ENCODE assay signal across 14 cellular contexts in the genomic region with DNA sequence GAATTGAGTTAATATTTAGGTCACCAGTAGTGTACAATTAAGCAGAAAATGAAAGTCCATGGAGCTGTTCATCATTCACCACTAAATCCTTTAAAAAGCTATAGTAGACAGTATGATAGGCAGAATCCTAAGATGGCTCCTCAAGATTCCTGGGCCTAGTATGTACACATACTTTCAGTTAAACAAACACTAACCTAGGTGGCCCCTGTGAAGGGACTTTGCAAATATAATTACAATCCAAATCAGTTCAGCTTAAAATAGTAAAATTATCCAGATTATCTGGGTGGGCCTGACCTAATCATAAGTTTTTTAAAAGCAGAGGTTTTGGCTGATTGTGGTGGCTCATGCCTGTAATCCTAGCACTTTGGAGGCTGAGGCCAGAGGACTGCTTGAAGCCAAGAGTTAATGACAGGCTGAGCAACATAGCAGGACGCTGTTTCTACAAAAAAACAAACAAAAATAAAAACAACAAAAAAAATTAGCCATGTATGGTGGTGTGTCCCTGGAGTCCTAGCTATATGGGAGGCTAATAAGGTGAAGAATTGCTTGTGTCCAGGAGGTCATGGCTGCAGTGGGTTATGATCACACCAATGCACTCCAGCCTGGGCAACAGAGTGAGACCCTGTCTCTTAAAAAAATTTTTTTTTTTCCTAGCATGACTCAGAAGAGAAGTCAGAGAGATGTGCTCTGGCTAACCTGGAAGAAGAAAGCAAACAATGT. TPM values are rescaled to one million over a fixed set of nuclear protein-coding genes. Genes with fewer than 3 reads are reported as not detected.
A peak's percentile ranks its signal among the peaks of the same experiment; 100 is the strongest.
DNase-seq lines count a peak whose midpoint lies in the region; ATAC-seq, FAIRE-seq and TF ChIP-seq lines count a peak whose summit lies in the region.
"Had no signal": no experiment of that assay in that cellular context is flagged by ENCODE, and none has a peak within 500 bp of the region (broad histone marks: within the 10 kb centered on the region; RNA-seq: fewer than 3 reads in every experiment).

No MANE protein-coding gene starts in this region.

- TF ChIP-seq POLR2A in GM12891 (IDR thresholded peaks at IDR 0.05; ENCODE audit: low read depth, low read length): no peak

- POLR2A ChIA-PET in activated CD4-positive, alpha-beta memory T cell treated with anti-CD3 and anti-CD28 coated beads for 36 hours (lab: Charles Lee): interaction anchor here (0.7 to 3.7 kb wide), 4 partner anchors 9 to 13 kb away, joined by 3 to 13 read pairs (median 3); no protein-coding TSS in a partner anchor
- POLR2A ChIA-PET in activated CD4-positive, alpha-beta memory T cell treated with anti-CD3 and anti-CD28 coated beads, Interleukin-2, amount 10 ng/mL, durations not matched to agents 7 days and 5 days (lab: Charles Lee): interaction anchor here (1.4 to 8.2 kb wide), 4 partner anchors 9 to 14 kb away, joined by 4 to 64 read pairs (median 8); a partner anchor contains a TSS

- H3K27me3 Mint-ChIP-seq in activated CD4-positive, alpha-beta memory T cell treated with anti-CD3 and anti-CD28 coated beads for 36 hours: no peaks in the 10 kb centered on the region
- H3K27me3 Mint-ChIP-seq in activated CD4-positive, alpha-beta memory T cell treated with anti-CD3 and anti-CD28 coated beads, Interleukin-2, amount 10 ng/mL, durations not matched to agents 7 days and 5 days: no peaks in the 10 kb centered on the region
- H3K27me3 Mint-ChIP-seq in activated T-helper 2 cell treated with anti-CD3 and anti-CD28 coated beads, Interferon-gamma antibody, Interleukin-2, Interleukin-4, amounts not matched to agents 10 μg/mL and 5 μg/mL and 100 μg/mL, durations not matched to agents 14 hours and 24 hours and 36 hours (ENCODE audit: low read depth): no peaks in the 10 kb centered on the region
- H3K27me3 Mint-ChIP-seq in natural killer cell (ENCODE audit: low read depth in 2 of 2): no peaks in the 10 kb centered on the region

- H3K36me3 Mint-ChIP-seq in activated CD4-positive, alpha-beta memory T cell treated with anti-CD3 and anti-CD28 coated beads for 36 hours: peaks cover 25% of the 10 kb centered on the region
- H3K36me3 Mint-ChIP-seq in activated CD4-positive, alpha-beta memory T cell treated with anti-CD3 and anti-CD28 coated beads, Interleukin-2, amount 10 ng/mL, durations not matched to agents 7 days and 5 days (ENCODE audit: low read depth): peaks cover 40% of the 10 kb centered on the region
- H3K36me3 Mint-ChIP-seq in activated T-helper 2 cell treated with anti-CD3 and anti-CD28 coated beads, Interferon-gamma antibody, Interleukin-2, Interleukin-4, amounts not matched to agents 10 μg/mL and 5 μg/mL and 100 μg/mL, durations not matched to agents 14 hours and 24 hours and 36 hours (ENCODE audit: low read depth): peaks cover 44% of the 10 kb centered on the region
- H3K36me3 Mint-ChIP-seq in natural killer cell: no peaks in the 10 kb centered on the region

- H3K27ac Mint-ChIP-seq in activated CD4-positive, alpha-beta memory T cell treated with anti-CD3 and anti-CD28 coated beads for 36 hours: peak overlapping the region; percentile 32
- H3K27ac Mint-ChIP-seq in activated CD4-positive, alpha-beta memory T cell treated with anti-CD3 and anti-CD28 coated beads, Interleukin-2, amount 10 ng/mL, durations not matched to agents 7 days and 5 days: no peak overlapping the region
- peak overlapping the region; percentile 9 for H3K27ac Mint-ChIP-seq in activated T-helper 2 cell treated with anti-CD3 and anti-CD28 coated beads, Interferon-gamma antibody, Interleukin-2, Interleukin-4, amounts not matched to agents 10 μg/mL and 5 μg/mL and 100 μg/mL, durations not matched to agents 14 hours and 24 hours and 36 hours
- H3K27ac Mint-ChIP-seq in natural killer cell: peak overlapping the region; percentile 77 to 97

- peaks cover 71% of the 10 kb centered on the region for H3K4me1 Mint-ChIP-seq in activated CD4-positive, alpha-beta memory T cell treated with anti-CD3 and anti-CD28 coated beads for 36 hours (ENCODE audit: low read depth)
- peaks cover 50% of the 10 kb centered on the region for H3K4me1 Mint-ChIP-seq in activated CD4-positive, alpha-beta memory T cell treated with anti-CD3 and anti-CD28 coated beads, Interleukin-2, amount 10 ng/mL, durations not matched to agents 7 days and 5 days
- H3K4me1 Mint-ChIP-seq in activated T-helper 2 cell treated with anti-CD3 and anti-CD28 coated beads, Interferon-gamma antibody, Interleukin-2, Interleukin-4, amounts not matched to agents 10 μg/mL and 5 μg/mL and 100 μg/mL, durations not matched to agents 14 hours and 24 hours and 36 hours (ENCODE audit: low read depth): peaks cover 58% of the 10 kb centered on the region
- peaks cover 77 to 86% of the 10 kb centered on the region in 2 donors for H3K4me1 Mint-ChIP-seq in natural killer cell

- peak; percentile 20 for FAIRE-seq in GM12891 (lab: Jason Lieb, UNC)

- H3K4me3 Mint-ChIP-seq in activated CD4-positive, alpha-beta memory T cell treated with anti-CD3 and anti-CD28 coated beads for 36 hours: no peak overlapping the region
- no peak overlapping the region for H3K4me3 Mint-ChIP-seq in activated CD4-positive, alpha-beta memory T cell treated with anti-CD3 and anti-CD28 coated beads, Interleukin-2, amount 10 ng/mL, durations not matched to agents 7 days and 5 days
- H3K4me3 Mint-ChIP-seq in activated T-helper 2 cell treated with anti-CD3 and anti-CD28 coated beads, Interferon-gamma antibody, Interleukin-2, Interleukin-4, amounts not matched to agents 10 μg/mL and 5 μg/mL and 100 μg/mL, durations not matched to agents 14 hours and 24 hours and 36 hours (ENCODE audit: low read depth): no peak overlapping the region
- peak overlapping the region; percentile 55 for H3K4me3 Mint-ChIP-seq in natural killer cell

- CTCF ChIA-PET in activated CD4-positive, alpha-beta memory T cell treated with anti-CD3 and anti-CD28 coated beads for 36 hours (lab: Charles Lee): interaction anchor here (1.1 kb wide), 1 partner anchor 12 kb away, joined by 3 read pairs; no protein-coding TSS in a partner anchor
- CTCF ChIA-PET in activated CD4-positive, alpha-beta memory T cell treated with anti-CD3 and anti-CD28 coated beads, Interleukin-2, amount 10 ng/mL, durations not matched to agents 7 days and 5 days (lab: Charles Lee): interaction anchor here (1.3 kb wide), 1 partner anchor 31 kb away, joined by 3 read pairs; no protein-coding TSS in a partner anchor

- ATAC-seq in natural killer cell: no peak
- ATAC-seq in HG03025 (IDR thresholded peaks at IDR 0.05; ENCODE audit: low FRiP score, unreplicated experiment): no peak

- intact Hi-C loops in activated CD4-positive, alpha-beta memory T cell treated with anti-CD3 and anti-CD28 coated beads for 36 hours (cut with micrococcal nuclease): loop anchor here (1.0 kb wide), 1 partner anchor 12 kb away; no protein-coding TSS in a partner anchor
- intact Hi-C loops in activated T-helper 2 cell treated with anti-CD3 and anti-CD28 coated beads, Interferon-gamma antibody, Interleukin-2, Interleukin-4, amounts not matched to agents 10 μg/mL and 5 μg/mL and 100 μg/mL, durations not matched to agents 14 hours and 24 hours and 36 hours (cut with micrococcal nuclease): no loop called here
- intact Hi-C loops in natural killer cell (cut with micrococcal nuclease): no loop called here

- no peak for DNase-seq in activated CD4-positive, alpha-beta memory T cell treated with anti-CD3 and anti-CD28 coated beads for 36 hours
- no peak for DNase-seq in activated CD4-positive, alpha-beta memory T cell treated with anti-CD3 and anti-CD28 coated beads, Interleukin-2, amount 10 ng/mL, durations not matched to agents 7 days and 5 days
- DNase-seq in GM12891 (ENCODE audit: insufficient read length, low spot score): no peak
- DNase-seq in activated T-helper 2 cell treated with anti-CD3 and anti-CD28 coated beads, Interferon-gamma antibody, Interleukin-2, Interleukin-4, amounts not matched to agents 10 μg/mL and 5 μg/mL and 100 μg/mL, durations not matched to agents 14 hours and 24 hours and 36 hours (ENCODE audit: low spot score): no peak
- no peak for DNase-seq in natural killer cell
- no peak for DNase-seq in SW 1271 (lab: John Stamatoyannopoulos, UW)
- DNase-seq in GM19240 (ENCODE audit: insufficient read length, low spot score): no peak
- DNase-seq: GM23248, MM.1S, NCI-H1105, NCI-H187, NCI-H446, PC-9 had no signal

- no peak for TF ChIP-seq CTCF in natural killer cell (IDR thresholded peaks at IDR 0.05)

- no peaks in the 10 kb centered on the region for H3K9me3 Mint-ChIP-seq in activated CD4-positive, alpha-beta memory T cell treated with anti-CD3 and anti-CD28 coated beads for 36 hours
- H3K9me3 Mint-ChIP-seq in activated CD4-positive, alpha-beta memory T cell treated with anti-CD3 and anti-CD28 coated beads, Interleukin-2, amount 10 ng/mL, durations not matched to agents 7 days and 5 days: no peaks in the 10 kb centered on the region
- H3K9me3 Mint-ChIP-seq in activated T-helper 2 cell treated with anti-CD3 and anti-CD28 coated beads, Interferon-gamma antibody, Interleukin-2, Interleukin-4, amounts not matched to agents 10 μg/mL and 5 μg/mL and 100 μg/mL, durations not matched to agents 14 hours and 24 hours and 36 hours: no peaks in the 10 kb centered on the region
- H3K9me3 Mint-ChIP-seq in natural killer cell: no peaks in the 10 kb centered on the region

TF ChIP-seq in GM12891, 5 proteins besides CTCF, POLR2A, EP300 and RAD21:
- TF ChIP-seq TAF1 (IDR thresholded peaks at IDR 0.05; ENCODE audit: low read depth, low read length) (no peak), POU2F2 (IDR thresholded peaks at IDR 0.05; ENCODE audit: low read depth, low read length) (no peak)

RNA-seq across cellular contexts. Expression of a gene that starts 13.9 kb away (rescaled TPM):
- total RNA-seq in activated CD4-positive, alpha-beta memory T cell treated with anti-CD3 and anti-CD28 coated beads for 36 hours: 10 to 100 TPM; 56.6 to 61.5 TPM
- total RNA-seq in activated CD4-positive, alpha-beta memory T cell treated with anti-CD3 and anti-CD28 coated beads, Interleukin-2, amount 10 ng/mL, durations not matched to agents 7 days and 5 days: 10 to 100 TPM; 55.4 to 62.6 TPM
- 12.0 TPM for polyA plus RNA-seq in GM12891 (2012; ENCODE audit: low read depth, missing spikeins)
- total RNA-seq in activated T-helper 2 cell treated with anti-CD3 and anti-CD28 coated beads, Interferon-gamma antibody, Interleukin-2, Interleukin-4, amounts not matched to agents 10 μg/mL and 5 μg/mL and 100 μg/mL, durations not matched to agents 14 hours and 24 hours and 36 hours: 48.6 and 49.3 TPM in 2 replicates
- 100 to 1,000 TPM; 189 to 205 (median 202) TPM for total RNA-seq in natural killer cell
